9 cellular contexts compared by ENCODE assay signal in genomic region chr19:39362682-39363657, GRCh38. TPM values are rescaled to one million over a fixed set of nuclear protein-coding genes. Genes with fewer than 3 reads are reported as not detected.
DNase-seq lines count a peak whose midpoint lies in the region; ATAC-seq and TF ChIP-seq lines count a peak whose summit lies in the region.
"Had no signal": no experiment of that assay in that cellular context is flagged by ENCODE, and none has a peak within 500 bp of the region (broad histone marks: within the 10 kb centered on the region; RNA-seq: fewer than 3 reads in every experiment).

No MANE protein-coding gene starts in this region.

- peak; percentile 36 for DNase-seq in HS-27A (ENCODE audit: low read depth)
- peak; percentile 73 for DNase-seq in epithelial cell of esophagus (ENCODE audit: low read depth)
- peak; percentile 90 for DNase-seq in renal cortical epithelial cell (ENCODE audit: low read depth)
- no peak for DNase-seq in central memory CD4-positive, alpha-beta T cell
- no peak for DNase-seq in T-helper 1 cell
- DNase-seq: cerebellar nuclear complex; SHP77 treated with DMSO at 0.1 percent for 48 hours; stimulated activated CD4-positive, alpha-beta T cell treated with anti-CD3 and anti-CD28 coated beads, Interleukin-15, amount 100 ng/mL, for 24 hours had no signal

- ATAC-seq in HG03469 (IDR thresholded peaks at IDR 0.05; ENCODE audit: unreplicated experiment), result no peak

- TF ChIP-seq CTCF in epithelial cell of esophagus (IDR thresholded peaks at IDR 0.05; ENCODE audit: insufficient read depth, low read depth, low read length, missing control alignments), result no peak

- H3K4me3 ChIP-seq in epithelial cell of esophagus (ENCODE audit: low read length), result no peak overlapping the region

RNA-seq across cellular contexts. Expression of gene SAMD4B, which starts 20.7 kb away (rescaled TPM):
- total RNA-seq in renal cortical epithelial cell, result 20.1 and 100 TPM in 2 replicates

RNA-seq across cellular contexts. Expression of gene GMFG, which starts 27.1 kb away (rescaled TPM):
- total RNA-seq in renal cortical epithelial cell, result not detected in 2 replicates

RNA-seq across cellular contexts. Expression of gene PAF1, which starts 27.9 kb away (rescaled TPM):
- 23.1 and 40.9 TPM in 2 replicates for total RNA-seq in renal cortical epithelial cell

RNA-seq across cellular contexts. Expression of gene MED29, which starts 28.2 kb away (rescaled TPM):
- total RNA-seq in renal cortical epithelial cell, result 19.3 and 29.7 TPM in 2 replicates

RNA-seq across cellular contexts. Expression of gene LRFN1, which starts 42.3 kb away (rescaled TPM):
- 0.15 TPM in 1 of 2 replicates, not detected in the other for total RNA-seq in renal cortical epithelial cell

Comparison
In these comparisons a context has a peak if more than half of its experiments do, and no peak if none do; other contexts are left out.
1. DNase-seq: peak in HS-27A (single experiment), epithelial cell of esophagus (single experiment) and renal cortical epithelial cell (single experiment); none in central memory CD4-positive, alpha-beta T cell (single experiment) and T-helper 1 cell (0 of 5).